Comparison of ENCODE assay signal across 2 cellular contexts in genomic region chr10:17788646-17789045, GRCh38.
TF ChIP-seq lines count a peak whose summit lies in the region.

No MANE protein-coding gene starts in this region.

TF ChIP-seq in SK-N-SH, 30 proteins besides CTCF, POLR2A, EP300 and RAD21:
- no peak for TF ChIP-seq RCOR1 (IDR thresholded peaks at IDR 0.05; ENCODE audit: low read length)
- TF ChIP-seq POLR2AphosphoS5 (IDR thresholded peaks at IDR 0.05; ENCODE audit: low read depth, low read length), result no peak
- TF ChIP-seq YY1 (IDR thresholded peaks at IDR 0.05; ENCODE audit: low read depth), result no peak
- no peak for TF ChIP-seq GATA2 (CRISPR knock-in tag; IDR thresholded peaks at IDR 0.05)

TF ChIP-seq in SK-N-SH treated with all-trans-retinoic acid at 6 μM for 48 hours, 23 proteins besides CTCF, POLR2A, EP300 and RAD21:
- no peak for TF ChIP-seq ISL1 (CRISPR knock-in tag; IDR thresholded peaks at IDR 0.05)
- no peak for TF ChIP-seq ZNF70 (CRISPR knock-in tag; IDR thresholded peaks at IDR 0.05)
- TF ChIP-seq GLIS3 (CRISPR knock-in tag; IDR thresholded peaks at IDR 0.05), result no peak
- TF ChIP-seq CSDC2 (CRISPR knock-in tag; IDR thresholded peaks at IDR 0.05), result no peak
- TF ChIP-seq ESRRG (CRISPR knock-in tag; IDR thresholded peaks at IDR 0.05), result no peak
- TF ChIP-seq PATZ1 (CRISPR knock-in tag; IDR thresholded peaks at IDR 0.05; ENCODE audit: borderline replicate concordance), result no peak
- no peak for TF ChIP-seq ZNF8 (CRISPR knock-in tag; IDR thresholded peaks at IDR 0.05)
- TF ChIP-seq ZFP30 (CRISPR knock-in tag; IDR thresholded peaks at IDR 0.05), result no peak
- no peak for TF ChIP-seq BACH2 (CRISPR knock-in tag; IDR thresholded peaks at IDR 0.05; ENCODE audit: borderline replicate concordance)
- no peak for TF ChIP-seq TSHZ2 (CRISPR knock-in tag; IDR thresholded peaks at IDR 0.05)
- no peak for TF ChIP-seq POU6F1 (CRISPR knock-in tag; IDR thresholded peaks at IDR 0.05; ENCODE audit: borderline replicate concordance, low read depth)
TF ChIP-seq in SK-N-SH treated with all-trans-retinoic acid at 6 μM for 48 hours: peak in this region for 0.
